ENCODE assay signal across 7 cellular contexts in the genomic region with DNA sequence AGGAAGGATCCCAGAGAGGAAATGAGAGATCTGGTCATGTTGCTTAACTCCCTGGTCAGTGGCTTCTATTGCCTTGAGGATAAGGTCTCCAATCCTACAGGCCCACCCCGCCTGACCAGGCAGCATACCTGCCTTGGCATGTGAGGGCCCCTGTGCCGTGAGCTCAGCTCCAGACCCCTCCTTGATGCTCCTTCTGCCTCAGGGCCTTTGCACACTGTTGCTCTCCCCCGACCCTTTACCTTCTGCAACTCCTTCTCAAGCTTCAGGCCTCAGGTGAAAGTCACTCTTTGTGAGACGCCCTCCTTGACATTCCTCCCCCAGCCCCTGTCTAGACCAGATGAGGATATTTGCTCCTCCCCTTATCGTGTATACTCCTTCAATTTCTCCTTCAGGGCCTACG.
"Had no signal": no experiment of that assay in that cellular context is flagged by ENCODE, and none has a peak within 500 bp of the region (broad histone marks: within the 10 kb centered on the region; RNA-seq: fewer than 3 reads in every experiment).

No MANE protein-coding gene starts in this region.

- H2AFZ ChIP-seq: GM23338 had no signal

- DNase-seq: H9, HCEC 1CT, HFFc6, KBM-7 had no signal

- H3K9ac ChIP-seq: KMS-11 had no signal

- H3K4me3 ChIP-seq: GM23338 had no signal

- H3K27ac ChIP-seq: HL-60, KMS-11 had no signal

- H3K4me2 ChIP-seq: GM23338, KMS-11 had no signal
